ENCODE assay signal across 1 cellular context in the genomic region with DNA sequence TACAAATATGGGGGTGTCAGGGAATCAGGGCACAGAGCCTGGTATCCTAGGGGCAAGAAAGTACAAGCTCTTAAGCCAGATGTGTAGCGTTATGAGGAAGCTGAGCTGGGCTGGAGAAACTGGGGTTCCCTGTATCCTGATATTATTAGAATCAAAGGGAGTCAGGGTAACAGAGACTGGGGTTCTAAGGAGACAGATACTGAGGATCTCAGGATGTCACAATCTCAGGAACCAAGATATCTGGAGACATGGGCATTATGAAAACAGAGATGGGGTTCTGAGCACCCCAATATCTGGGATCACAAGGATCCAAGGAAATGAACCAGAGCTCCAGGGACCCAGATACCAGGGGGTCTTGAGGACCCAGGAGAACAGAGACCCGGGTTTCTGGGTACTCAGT.
TF ChIP-seq lines count a peak whose summit lies in the region.

No MANE protein-coding gene starts in this region.

TF ChIP-seq in HepG2, 621 proteins besides CTCF, POLR2A, EP300 and RAD21:
- TF ChIP-seq, protein P1, sequence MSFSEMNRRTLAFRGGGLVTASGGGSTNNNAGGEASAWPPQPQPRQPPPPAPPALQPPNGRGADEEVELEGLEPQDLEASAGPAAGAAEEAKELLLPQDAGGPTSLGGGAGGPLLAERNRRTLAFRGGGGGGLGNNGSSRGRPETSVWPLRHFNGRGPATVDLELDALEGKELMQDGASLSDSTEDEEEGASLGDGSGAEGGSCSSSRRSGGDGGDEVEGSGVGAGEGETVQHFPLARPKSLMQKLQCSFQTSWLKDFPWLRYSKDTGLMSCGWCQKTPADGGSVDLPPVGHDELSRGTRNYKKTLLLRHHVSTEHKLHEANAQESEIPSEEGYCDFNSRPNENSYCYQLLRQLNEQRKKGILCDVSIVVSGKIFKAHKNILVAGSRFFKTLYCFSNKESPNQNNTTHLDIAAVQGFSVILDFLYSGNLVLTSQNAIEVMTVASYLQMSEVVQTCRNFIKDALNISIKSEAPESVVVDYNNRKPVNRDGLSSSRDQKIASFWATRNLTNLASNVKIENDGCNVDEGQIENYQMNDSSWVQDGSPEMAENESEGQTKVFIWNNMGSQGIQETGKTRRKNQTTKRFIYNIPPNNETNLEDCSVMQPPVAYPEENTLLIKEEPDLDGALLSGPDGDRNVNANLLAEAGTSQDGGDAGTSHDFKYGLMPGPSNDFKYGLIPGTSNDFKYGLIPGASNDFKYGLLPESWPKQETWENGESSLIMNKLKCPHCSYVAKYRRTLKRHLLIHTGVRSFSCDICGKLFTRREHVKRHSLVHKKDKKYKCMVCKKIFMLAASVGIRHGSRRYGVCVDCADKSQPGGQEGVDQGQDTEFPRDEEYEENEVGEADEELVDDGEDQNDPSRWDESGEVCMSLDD (CRISPR knock-in tag; IDR thresholded peaks at IDR 0.05; ENCODE audit: borderline replicate concordance): peak; percentile 54; the same call in 1 of the 2 replicates
- TF ChIP-seq PAF1 (CRISPR knock-in tag; IDR thresholded peaks at IDR 0.05): no peak
TF ChIP-seq in HepG2: peak in this region for 1.
